1 cellular context compared by ENCODE assay signal in the genomic region with DNA sequence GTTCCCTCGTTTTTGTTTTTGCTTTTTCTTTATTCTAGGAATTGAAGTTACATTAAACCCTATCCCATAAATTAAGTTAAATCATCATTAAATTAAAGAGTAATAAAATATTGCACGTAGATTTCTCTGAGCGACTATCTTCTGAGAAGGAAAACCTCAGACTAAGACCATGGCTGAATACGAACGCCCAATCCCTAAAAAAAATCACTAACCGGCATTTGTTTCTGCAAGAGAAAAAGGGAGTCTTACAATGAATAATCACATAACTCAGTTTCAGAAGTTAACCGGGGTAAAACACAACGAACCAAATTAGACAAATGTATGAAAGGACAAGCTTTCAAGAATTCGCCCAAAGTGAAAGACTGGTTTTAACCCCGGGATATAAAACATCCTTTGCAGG.
TF ChIP-seq lines count a peak whose summit lies in the region.

No MANE protein-coding gene starts in this region.

TF ChIP-seq in IMR-90, 13 proteins besides CTCF, POLR2A, EP300 and RAD21:
- TF ChIP-seq BHLHE40 (IDR thresholded peaks at IDR 0.05; ENCODE audit: low read depth, low read length) = no peak
- TF ChIP-seq CHD1 (IDR thresholded peaks at IDR 0.05; ENCODE audit: low read depth, low read length) = 0 out of 2 replicates have a peak, but pooled peaks have one; percentile 8
